In the genomic region with DNA sequence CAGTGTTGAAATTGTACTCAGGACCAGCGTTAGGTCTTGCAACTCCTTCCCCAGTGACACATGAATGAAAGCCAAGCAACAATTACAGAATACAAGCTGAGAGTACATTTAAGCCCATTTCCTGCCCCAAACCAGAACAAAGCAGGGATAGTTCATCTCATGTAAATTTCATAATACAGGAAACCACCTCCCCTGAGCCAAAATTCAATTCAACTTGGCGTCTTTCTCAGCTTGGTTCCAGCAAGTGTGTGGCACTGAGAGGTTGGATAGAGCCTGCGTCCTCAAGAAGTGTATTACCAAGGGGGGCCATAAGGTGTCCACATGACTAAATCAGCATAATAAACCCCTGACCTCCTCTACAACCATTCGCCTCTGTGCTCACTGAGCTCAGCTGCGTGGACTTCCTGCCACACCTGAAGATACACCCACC, we compare ENCODE assay signal across 12 cellular contexts.
DNase-seq lines count a peak whose midpoint lies in the region; ATAC-seq and TF ChIP-seq lines count a peak whose summit lies in the region.
"Had no signal": no experiment of that assay in that cellular context is flagged by ENCODE, and none has a peak within 500 bp of the region (broad histone marks: within the 10 kb centered on the region; RNA-seq: fewer than 3 reads in every experiment).

No MANE protein-coding gene starts in this region.

- peak overlapping the region; percentile 49 to 68 for H3K4me3 Mint-ChIP-seq in effector memory CD8-positive, alpha-beta T cell
- H3K4me3 Mint-ChIP-seq in stimulated activated naive CD8-positive, alpha-beta T cell treated with anti-CD3 and anti-CD28 coated beads, Interleukin-15, Interleukin-2, amounts not matched to agents 100 ng/mL and 50 ng/mL, for 24 hours = peak overlapping the region; percentile 21

- no peak overlapping the region for H3K27ac ChIP-seq in body of pancreas
- H3K27ac ChIP-seq: sigmoid colon had no signal

- no peaks in the 10 kb centered on the region for H3K27me3 Mint-ChIP-seq in effector memory CD8-positive, alpha-beta T cell
- H3K27me3 Mint-ChIP-seq in stimulated activated naive CD8-positive, alpha-beta T cell treated with anti-CD3 and anti-CD28 coated beads, Interleukin-15, Interleukin-2, amounts not matched to agents 100 ng/mL and 50 ng/mL, for 24 hours = no peaks in the 10 kb centered on the region

- peak; percentile 34 for DNase-seq in activated naive CD4-positive, alpha-beta T cell treated with Interleukin-2 at 50 U/mL for 16 hours
- no peak for DNase-seq in activated naive CD4-positive, alpha-beta T cell (lab: John Stamatoyannopoulos, UW)
- DNase-seq in activated CD4-positive, alpha-beta T cell treated with anti-CD3 and anti-CD28 coated beads, Interleukin-2, amount 50 U/mL, for 1 hour = peak; percentile 16
- DNase-seq in effector memory CD8-positive, alpha-beta T cell = peak; percentile 36 to 42 (median 41)
- DNase-seq in body of pancreas = no peak
- DNase-seq: erythroblast, OCI-M1, sigmoid colon had no signal

- no peaks in the 10 kb centered on the region for H3K4me1 ChIP-seq in body of pancreas
- H3K4me1 ChIP-seq: sigmoid colon had no signal

- H3K4me1 Mint-ChIP-seq in effector memory CD8-positive, alpha-beta T cell (ENCODE audit: low read depth in 2 of 2) = peaks cover 39 to 56% of the 10 kb centered on the region in 2 donors
- H3K4me1 Mint-ChIP-seq in stimulated activated naive CD8-positive, alpha-beta T cell treated with anti-CD3 and anti-CD28 coated beads, Interleukin-15, Interleukin-2, amounts not matched to agents 100 ng/mL and 50 ng/mL, for 24 hours (ENCODE audit: low read depth) = peaks cover 75% of the 10 kb centered on the region

- no peaks in the 10 kb centered on the region for H3K9me3 ChIP-seq in body of pancreas
- H3K9me3 ChIP-seq: sigmoid colon had no signal

- H3K9me3 Mint-ChIP-seq in effector memory CD8-positive, alpha-beta T cell = no peaks in the 10 kb centered on the region
- no peaks in the 10 kb centered on the region for H3K9me3 Mint-ChIP-seq in stimulated activated naive CD8-positive, alpha-beta T cell treated with anti-CD3 and anti-CD28 coated beads, Interleukin-15, Interleukin-2, amounts not matched to agents 100 ng/mL and 50 ng/mL, for 24 hours

- H3K27ac Mint-ChIP-seq in effector memory CD8-positive, alpha-beta T cell = peak overlapping the region; percentile 86 to 89
- H3K27ac Mint-ChIP-seq in stimulated activated naive CD8-positive, alpha-beta T cell treated with anti-CD3 and anti-CD28 coated beads, Interleukin-15, Interleukin-2, amounts not matched to agents 100 ng/mL and 50 ng/mL, for 24 hours = peak overlapping the region; percentile 45

- no peaks in the 10 kb centered on the region for H3K36me3 ChIP-seq in body of pancreas (replicated peaks in 1 of 2; ENCODE audit: insufficient read depth in 1 of 2, low read depth in 2 of 2)
- H3K36me3 ChIP-seq: sigmoid colon had no signal

- 37 to 61% methylated on average over 5 of the region's 5 CpGs for WGBS in body of pancreas, 2 donors

- H3K36me3 Mint-ChIP-seq in effector memory CD8-positive, alpha-beta T cell (ENCODE audit: insufficient read depth) = peaks cover under 1% of the 10 kb centered on the region
- no peaks in the 10 kb centered on the region for H3K36me3 Mint-ChIP-seq in stimulated activated naive CD8-positive, alpha-beta T cell treated with anti-CD3 and anti-CD28 coated beads, Interleukin-15, Interleukin-2, amounts not matched to agents 100 ng/mL and 50 ng/mL, for 24 hours (ENCODE audit: low read depth)

- intact Hi-C loops in body of pancreas (cut with DNase I) = no loop called here

- TF ChIP-seq POLR2A in body of pancreas (IDR thresholded peaks at IDR 0.05) = no peak

- ATAC-seq in effector memory CD8-positive, alpha-beta T cell (replicated peaks) = peak; percentile 75
- no peak for ATAC-seq in body of pancreas
- ATAC-seq in GM18861 (IDR thresholded peaks at IDR 0.05; ENCODE audit: unreplicated experiment) = no peak
- no peak for ATAC-seq in GM21619 (IDR thresholded peaks at IDR 0.05; ENCODE audit: unreplicated experiment)
- ATAC-seq: left lobe of liver had no signal

- no peak overlapping the region for H3K4me3 ChIP-seq in body of pancreas
- H3K4me3 ChIP-seq: sigmoid colon had no signal

- H3K27me3 ChIP-seq in body of pancreas = no peaks in the 10 kb centered on the region
- H3K27me3 ChIP-seq: sigmoid colon had no signal

- TF ChIP-seq CTCF in body of pancreas (IDR thresholded peaks at IDR 0.05) = no peak

Comparison
In these comparisons a context has a peak if more than half of its experiments do, and no peak if none do; other contexts are left out.
1. DNase-seq: peak in activated naive CD4-positive, alpha-beta T cell treated with Interleukin-2 at 50 U/mL for 16 hours (single experiment), activated CD4-positive, alpha-beta T cell treated with anti-CD3 and anti-CD28 coated beads, Interleukin-2, amount 50 U/mL, for 1 hour (single experiment) and effector memory CD8-positive, alpha-beta T cell (3 of 3); none in activated naive CD4-positive, alpha-beta T cell (0 of 4) and body of pancreas (0 of 4).